In the genomic region with DNA sequence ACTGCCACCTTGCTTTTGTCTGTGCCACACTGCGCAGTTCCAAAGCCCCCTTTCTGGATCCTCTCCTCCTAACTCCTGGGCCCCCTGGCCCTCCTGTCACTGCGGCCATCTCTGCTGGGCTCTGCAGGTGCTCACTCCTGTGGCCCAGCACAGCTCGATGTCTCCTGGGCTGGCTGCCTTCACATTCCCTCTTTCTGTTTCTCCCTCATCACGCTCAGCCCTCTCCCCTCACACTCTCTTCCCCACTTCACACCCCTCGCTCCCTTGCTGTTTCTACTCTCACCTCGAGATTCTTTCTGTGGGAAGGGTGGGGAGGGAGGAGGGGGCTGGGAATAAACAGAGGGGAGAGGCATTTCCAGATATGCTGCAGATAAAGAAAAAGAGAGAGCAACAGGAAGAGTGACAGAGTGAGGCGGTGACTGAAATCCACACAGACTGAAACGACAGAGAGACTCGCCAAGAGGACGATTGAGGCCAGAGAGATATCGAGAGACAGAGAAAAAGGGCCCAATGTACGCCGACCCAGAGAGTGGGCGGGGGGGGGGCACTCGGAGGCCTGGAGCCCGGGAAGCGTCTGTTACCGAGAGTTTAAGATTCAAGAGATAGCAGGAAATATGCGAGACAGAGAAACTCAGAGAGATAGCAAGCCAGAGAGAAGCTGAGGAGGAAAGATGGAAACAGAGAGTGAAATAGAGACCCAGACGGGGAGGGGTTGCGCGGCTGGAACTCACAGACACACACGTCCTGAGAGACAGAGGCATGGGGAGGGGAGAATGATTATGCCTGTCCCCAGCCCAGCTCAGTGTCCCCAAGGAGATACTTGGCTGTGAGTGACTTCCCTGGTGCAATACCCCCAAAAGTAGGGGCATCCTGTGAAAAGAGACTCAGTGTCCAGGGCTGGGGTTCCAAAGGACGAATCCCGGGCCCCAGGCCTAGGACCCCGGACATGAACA, we compare ENCODE assay signal across 1 cellular context.
TF ChIP-seq lines count a peak whose summit lies in the region.

No MANE protein-coding gene starts in this region.

TF ChIP-seq in K562, 482 proteins besides CTCF, POLR2A, EP300 and RAD21 (continues in another document):
- TF ChIP-seq PCBP1 (IDR thresholded peaks at IDR 0.05; ENCODE audit: low read depth, low read length, poor library complexity, severe bottlenecking) (no peak), ZNF586 (CRISPR knock-in tag; conservative IDR thresholded peaks at IDR 0.05) (no peak), TFAP4 (CRISPR knock-in tag; IDR thresholded peaks at IDR 0.05; ENCODE audit: borderline replicate concordance) (no peak), RBM14 (IDR thresholded peaks at IDR 0.05; ENCODE audit: borderline replicate concordance, insufficient read depth, low read depth, low read length) (no peak), NFXL1 (CRISPR knock-in tag; IDR thresholded peaks at IDR 0.05) (no peak), U2AF2 (optimal IDR thresholded peaks at IDR 0.05; ENCODE audit: low read depth, low read length) (no peak), CHD2 (IDR thresholded peaks at IDR 0.05; ENCODE audit: low read depth, low read length) (no peak), POLR2H (tag; IDR thresholded peaks at IDR 0.05; ENCODE audit: low read depth) (no peak), SOX6 (IDR thresholded peaks at IDR 0.05) (no peak), SPI1 (IDR thresholded peaks at IDR 0.05; ENCODE audit: borderline replicate concordance, low read depth, low read length) (no peak), KLF6 (CRISPR knock-in tag; IDR thresholded peaks at IDR 0.05; ENCODE audit: borderline replicate concordance) (no peak), CCAR2 (IDR thresholded peaks at IDR 0.05; ENCODE audit: low read depth, low read length) (no peak), SNIP1 (IDR thresholded peaks at IDR 0.05; ENCODE audit: low read depth) (no peak), ZFX (CRISPR knock-in tag; IDR thresholded peaks at IDR 0.05) (peak; percentile 41; the same call in 1 of the 2 replicates), ZKSCAN1 (IDR thresholded peaks at IDR 0.05; ENCODE audit: low read depth, low read length) (no peak), FOXA3 (CRISPR knock-in tag; conservative IDR thresholded peaks at IDR 0.05 in 1 of 2, IDR thresholded peaks at IDR 0.05 in 1 of 2) (no peak), ZBTB49 (CRISPR knock-in tag; IDR thresholded peaks at IDR 0.05; ENCODE audit: borderline replicate concordance) (no peak), HDGF (IDR thresholded peaks at IDR 0.05) (peak; percentile 70; the same call in 1 of the 2 replicates), ZFP91 (CRISPR knock-in tag; IDR thresholded peaks at IDR 0.05) (no peak), TCF3 (CRISPR knock-in tag; IDR thresholded peaks at IDR 0.05) (no peak), KDM4B (IDR thresholded peaks at IDR 0.05; ENCODE audit: borderline replicate concordance in 2 of 2, low read depth in 1 of 2) (no peak), GABPB2 (CRISPR knock-in tag; conservative IDR thresholded peaks at IDR 0.05) (no peak), DACH1 (IDR thresholded peaks at IDR 0.05; ENCODE audit: partially characterized antibody) (no peak), SIX5 (IDR thresholded peaks at IDR 0.05; ENCODE audit: borderline replicate concordance in 1 of 2, insufficient read depth in 1 of 2, low read depth in 1 of 2, low read length in 2 of 2) (no peak), ZNF280B (CRISPR knock-in tag; IDR thresholded peaks at IDR 0.05) (no peak), POLR2G (IDR thresholded peaks at IDR 0.05; ENCODE audit: low read depth, low read length) (no peak), KLF10 (CRISPR knock-in tag; IDR thresholded peaks at IDR 0.05) (no peak), ELF4 (CRISPR knock-in tag; IDR thresholded peaks at IDR 0.05) (no peak), PHF8 (IDR thresholded peaks at IDR 0.05; ENCODE audit: borderline replicate concordance, low read length) (no peak), CHD1 (IDR thresholded peaks at IDR 0.05; ENCODE audit: low read length) (no peak), PHTF2 (CRISPR knock-in tag; IDR thresholded peaks at IDR 0.05) (no peak), TEAD2 (tag; IDR thresholded peaks at IDR 0.05) (no peak), ZNF263 (CRISPR knock-in tag; IDR thresholded peaks at IDR 0.05; ENCODE audit: borderline replicate concordance) (no peak), MAFG (tag; conservative IDR thresholded peaks at IDR 0.05) (no peak), SMARCA4 (IDR thresholded peaks at IDR 0.05) (peak; percentile 62; the same call in 1 of the 2 replicates), CSDE1 (IDR thresholded peaks at IDR 0.05) (no peak), EP400 (IDR thresholded peaks at IDR 0.05) (no peak), MITF (IDR thresholded peaks at IDR 0.05) (no peak), MTA1 (IDR thresholded peaks at IDR 0.05; ENCODE audit: borderline replicate concordance) (peak; percentile 32; the same call in 1 of the 2 replicates), ZBTB1 (CRISPR knock-in tag; IDR thresholded peaks at IDR 0.05; ENCODE audit: borderline replicate concordance, low read depth) (no peak)
- TF ChIP-seq, protein P1, sequence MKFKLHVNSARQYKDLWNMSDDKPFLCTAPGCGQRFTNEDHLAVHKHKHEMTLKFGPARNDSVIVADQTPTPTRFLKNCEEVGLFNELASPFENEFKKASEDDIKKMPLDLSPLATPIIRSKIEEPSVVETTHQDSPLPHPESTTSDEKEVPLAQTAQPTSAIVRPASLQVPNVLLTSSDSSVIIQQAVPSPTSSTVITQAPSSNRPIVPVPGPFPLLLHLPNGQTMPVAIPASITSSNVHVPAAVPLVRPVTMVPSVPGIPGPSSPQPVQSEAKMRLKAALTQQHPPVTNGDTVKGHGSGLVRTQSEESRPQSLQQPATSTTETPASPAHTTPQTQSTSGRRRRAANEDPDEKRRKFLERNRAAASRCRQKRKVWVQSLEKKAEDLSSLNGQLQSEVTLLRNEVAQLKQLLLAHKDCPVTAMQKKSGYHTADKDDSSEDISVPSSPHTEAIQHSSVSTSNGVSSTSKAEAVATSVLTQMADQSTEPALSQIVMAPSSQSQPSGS (CRISPR knock-in tag; IDR thresholded peaks at IDR 0.05): no peak
- TF ChIP-seq, protein P2, sequence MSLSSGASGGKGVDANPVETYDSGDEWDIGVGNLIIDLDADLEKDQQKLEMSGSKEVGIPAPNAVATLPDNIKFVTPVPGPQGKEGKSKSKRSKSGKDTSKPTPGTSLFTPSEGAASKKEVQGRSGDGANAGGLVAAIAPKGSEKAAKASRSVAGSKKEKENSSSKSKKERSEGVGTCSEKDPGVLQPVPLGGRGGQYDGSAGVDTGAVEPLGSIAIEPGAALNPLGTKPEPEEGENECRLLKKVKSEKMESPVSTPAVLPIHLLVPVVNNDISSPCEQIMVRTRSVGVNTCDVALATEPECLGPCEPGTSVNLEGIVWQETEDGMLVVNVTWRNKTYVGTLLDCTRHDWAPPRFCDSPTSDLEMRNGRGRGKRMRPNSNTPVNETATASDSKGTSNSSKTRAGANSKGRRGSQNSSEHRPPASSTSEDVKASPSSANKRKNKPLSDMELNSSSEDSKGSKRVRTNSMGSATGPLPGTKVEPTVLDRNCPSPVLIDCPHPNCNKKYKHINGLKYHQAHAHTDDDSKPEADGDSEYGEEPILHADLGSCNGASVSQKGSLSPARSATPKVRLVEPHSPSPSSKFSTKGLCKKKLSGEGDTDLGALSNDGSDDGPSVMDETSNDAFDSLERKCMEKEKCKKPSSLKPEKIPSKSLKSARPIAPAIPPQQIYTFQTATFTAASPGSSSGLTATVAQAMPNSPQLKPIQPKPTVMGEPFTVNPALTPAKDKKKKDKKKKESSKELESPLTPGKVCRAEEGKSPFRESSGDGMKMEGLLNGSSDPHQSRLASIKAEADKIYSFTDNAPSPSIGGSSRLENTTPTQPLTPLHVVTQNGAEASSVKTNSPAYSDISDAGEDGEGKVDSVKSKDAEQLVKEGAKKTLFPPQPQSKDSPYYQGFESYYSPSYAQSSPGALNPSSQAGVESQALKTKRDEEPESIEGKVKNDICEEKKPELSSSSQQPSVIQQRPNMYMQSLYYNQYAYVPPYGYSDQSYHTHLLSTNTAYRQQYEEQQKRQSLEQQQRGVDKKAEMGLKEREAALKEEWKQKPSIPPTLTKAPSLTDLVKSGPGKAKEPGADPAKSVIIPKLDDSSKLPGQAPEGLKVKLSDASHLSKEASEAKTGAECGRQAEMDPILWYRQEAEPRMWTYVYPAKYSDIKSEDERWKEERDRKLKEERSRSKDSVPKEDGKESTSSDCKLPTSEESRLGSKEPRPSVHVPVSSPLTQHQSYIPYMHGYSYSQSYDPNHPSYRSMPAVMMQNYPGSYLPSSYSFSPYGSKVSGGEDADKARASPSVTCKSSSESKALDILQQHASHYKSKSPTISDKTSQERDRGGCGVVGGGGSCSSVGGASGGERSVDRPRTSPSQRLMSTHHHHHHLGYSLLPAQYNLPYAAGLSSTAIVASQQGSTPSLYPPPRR (CRISPR knock-in tag; IDR thresholded peaks at IDR 0.05; ENCODE audit: borderline replicate concordance): no peak
- TF ChIP-seq, protein P3, sequence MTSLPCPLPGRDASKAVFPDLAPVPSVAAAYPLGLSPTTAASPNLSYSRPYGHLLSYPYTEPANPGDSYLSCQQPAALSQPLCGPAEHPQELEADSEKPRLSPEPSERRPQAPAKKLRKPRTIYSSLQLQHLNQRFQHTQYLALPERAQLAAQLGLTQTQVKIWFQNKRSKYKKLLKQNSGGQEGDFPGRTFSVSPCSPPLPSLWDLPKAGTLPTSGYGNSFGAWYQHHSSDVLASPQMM (CRISPR knock-in tag; IDR thresholded peaks at IDR 0.05): no peak
- TF ChIP-seq, protein P4, sequence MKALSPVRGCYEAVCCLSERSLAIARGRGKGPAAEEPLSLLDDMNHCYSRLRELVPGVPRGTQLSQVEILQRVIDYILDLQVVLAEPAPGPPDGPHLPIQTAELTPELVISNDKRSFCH (CRISPR knock-in tag; IDR thresholded peaks at IDR 0.05): no peak
- TF ChIP-seq, protein P4 (tag; IDR thresholded peaks at IDR 0.05): no peak
- TF ChIP-seq, protein P5, sequence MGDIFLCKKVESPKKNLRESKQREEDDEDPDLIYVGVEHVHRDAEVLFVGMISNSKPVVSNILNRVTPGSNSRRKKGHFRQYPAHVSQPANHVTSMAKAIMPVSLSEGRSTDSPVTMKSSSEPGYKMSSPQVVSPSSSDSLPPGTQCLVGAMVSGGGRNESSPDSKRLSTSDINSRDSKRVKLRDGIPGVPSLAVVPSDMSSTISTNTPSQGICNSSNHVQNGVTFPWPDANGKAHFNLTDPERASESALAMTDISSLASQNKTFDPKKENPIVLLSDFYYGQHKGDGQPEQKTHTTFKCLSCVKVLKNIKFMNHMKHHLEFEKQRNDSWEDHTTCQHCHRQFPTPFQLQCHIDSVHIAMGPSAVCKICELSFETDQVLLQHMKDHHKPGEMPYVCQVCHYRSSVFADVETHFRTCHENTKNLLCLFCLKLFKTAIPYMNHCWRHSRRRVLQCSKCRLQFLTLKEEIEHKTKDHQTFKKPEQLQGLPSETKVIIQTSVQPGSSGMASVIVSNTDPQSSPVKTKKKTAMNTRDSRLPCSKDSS (IDR thresholded peaks at IDR 0.05; ENCODE audit: low read depth, partially characterized antibody): no peak
